Comparison of ENCODE assay signal across 8 cellular contexts in the genomic region with DNA sequence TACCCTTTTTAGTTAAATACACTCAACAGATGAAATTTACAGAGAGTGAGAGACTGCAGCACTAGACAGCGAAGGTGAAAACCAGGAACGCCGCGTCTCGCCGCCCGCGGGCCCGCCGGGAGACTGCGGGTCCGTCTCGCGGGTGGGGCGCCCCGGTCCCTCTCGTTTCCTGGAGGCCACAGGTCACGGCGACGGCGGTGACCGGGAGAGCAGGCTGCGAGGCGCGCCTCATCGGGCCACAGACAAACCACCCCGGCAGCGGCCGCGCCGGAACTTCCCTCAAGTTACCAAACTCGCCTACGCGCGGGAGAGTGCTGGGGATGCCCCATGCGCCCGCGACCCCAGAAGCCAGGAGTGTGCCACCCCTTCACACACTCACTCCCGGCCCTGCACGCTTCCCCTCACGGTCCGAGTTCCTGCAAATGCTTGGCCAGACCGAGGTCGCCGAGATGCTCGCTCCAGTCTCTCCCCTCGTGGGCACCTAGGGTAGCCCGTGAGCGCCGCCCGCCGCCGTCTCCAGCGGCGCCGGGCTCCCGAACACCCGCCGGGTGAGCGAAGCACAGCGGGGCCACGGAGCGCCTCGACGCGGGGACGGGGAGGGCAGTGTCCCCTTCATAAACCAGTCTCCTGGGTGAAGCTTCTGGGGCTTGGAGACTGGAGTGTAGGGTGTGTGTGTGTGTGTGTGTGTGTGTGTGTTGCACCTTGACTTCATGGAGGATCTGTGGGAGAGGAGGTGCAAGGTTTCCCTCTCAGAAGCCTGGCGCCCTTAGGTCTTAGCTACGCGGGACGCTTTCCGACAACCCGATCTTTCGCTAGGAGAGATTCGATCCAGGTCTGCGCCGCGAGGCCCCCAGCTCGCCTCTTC. TPM values are rescaled to one million over a fixed set of nuclear protein-coding genes. Genes with fewer than 3 reads are reported as not detected.
DNase-seq lines count a peak whose midpoint lies in the region; ATAC-seq and TF ChIP-seq lines count a peak whose summit lies in the region.

No MANE protein-coding gene starts in this region.

- WGBS in adrenal gland, 4 donors, result 1 to 4% (median 3%) methylated on average over 17 to 79 of the region's 79 CpGs
- 1% methylated on average over 79 of the region's 79 CpGs for WGBS in right cardiac atrium
- WGBS in urinary bladder, result 1% methylated on average over 79 of the region's 79 CpGs

- H3K4me3 ChIP-seq in BJ (ENCODE audit: low read depth, low read length), result peak overlapping the region; percentile 52
- peak overlapping the region; percentile 64 for H3K4me3 ChIP-seq in H7 (ENCODE audit: insufficient read depth, low read depth, low read length)
- H3K4me3 ChIP-seq in adrenal gland, result peak overlapping the region in 3 of 4 donors; percentile 36 to 89 (median 78)
- H3K4me3 ChIP-seq in right cardiac atrium (ENCODE audit: low read length), result peak overlapping the region; percentile 97
- peak overlapping the region; percentile 89 for H3K4me3 ChIP-seq in urinary bladder (ENCODE audit: low read depth, low read length)

- no peak for DNase-seq in BJ (ENCODE audit: low read depth)
- DNase-seq in H7, result peak; percentile 70
- peak; percentile 17 for DNase-seq in SW480 (ENCODE audit: low spot score)
- DNase-seq in adrenal gland, result peak in 5 of 7 donors; percentile 25 to 49 (median 37)
- DNase-seq in right cardiac atrium, result peak; percentile 41 to 76 (median 75)
- peak; percentile 45 for DNase-seq in putamen (ENCODE audit: low spot score)

- TF ChIP-seq CTCF in BJ (IDR thresholded peaks at IDR 0.05; ENCODE audit: insufficient read depth, low read depth, low read length), result no peak
- TF ChIP-seq CTCF in adrenal gland (IDR thresholded peaks at IDR 0.05), result peak in 2 of 6 experiments; percentile 17 to 21

- peaks cover 12 to 17% of the 10 kb centered on the region in 2 donors for H3K4me1 ChIP-seq in adrenal gland (replicated peaks in 1 of 2)
- H3K4me1 ChIP-seq in right cardiac atrium (ENCODE audit: control insufficient read depth, insufficient read depth, low read length), result no peaks in the 10 kb centered on the region
- no peaks in the 10 kb centered on the region for H3K4me1 ChIP-seq in urinary bladder (ENCODE audit: insufficient read depth)

- peaks cover 32% of the 10 kb centered on the region for H3K27me3 ChIP-seq in BJ (ENCODE audit: control insufficient read depth, insufficient read depth, low read length)
- H3K27me3 ChIP-seq in H7 (ENCODE audit: control insufficient read depth, insufficient read depth, low read length), result peaks cover 26% of the 10 kb centered on the region
- H3K27me3 ChIP-seq in adrenal gland, result peaks cover 5% of the 10 kb centered on the region
- H3K27me3 ChIP-seq in right cardiac atrium (ENCODE audit: control insufficient read depth, insufficient read depth), result no peaks in the 10 kb centered on the region

- H3K36me3 ChIP-seq in BJ (ENCODE audit: control insufficient read depth, insufficient read depth, low read length) (no peaks in the 10 kb centered on the region), H7 (replicated peaks; ENCODE audit: control insufficient read depth, insufficient read depth, low read length) (no peaks in the 10 kb centered on the region), adrenal gland (replicated peaks in 1 of 2) (no peaks in the 10 kb centered on the region), urinary bladder (ENCODE audit: insufficient read depth) (no peaks in the 10 kb centered on the region)

- ATAC-seq in right cardiac atrium (peak; percentile 70 to 75), GM21367 (IDR thresholded peaks at IDR 0.05; ENCODE audit: unreplicated experiment) (no peak)

- intact Hi-C loops in adrenal gland (cut with DNase I), result loop anchor here (5.0 to 10.0 kb wide), 5 partner anchors 90 to 323 kb away; no protein-coding TSS in a partner anchor
- intact Hi-C loops in right cardiac atrium (cut with DNase I), result loop anchor here in 3 of 4 donors (10.0 kb wide), 3 partner anchors 90 to 320 kb away; no protein-coding TSS in a partner anchor

- CTCF ChIA-PET in BJ (lab: Yijun Ruan, JAX), result interaction anchor here (0.7 to 1.3 kb wide), 3 partner anchors 10 to 325 kb away, joined by 3 read pairs; no protein-coding TSS in a partner anchor

- H3K27ac ChIP-seq in adrenal gland (peak overlapping the region in 1 of 5 donors; percentile 68), right cardiac atrium (ENCODE audit: low read length) (no peak overlapping the region), urinary bladder (ENCODE audit: low read depth) (no peak overlapping the region)

- POLR2A ChIA-PET in BJ (lab: Charles Lee), result no interaction called here

- TF ChIP-seq POLR2A in adrenal gland (IDR thresholded peaks at IDR 0.05), result no peak

- no peaks in the 10 kb centered on the region for H3K9me3 ChIP-seq in adrenal gland (replicated peaks in 1 of 3)
- no peaks in the 10 kb centered on the region for H3K9me3 ChIP-seq in right cardiac atrium (ENCODE audit: control insufficient read depth, low read length)

RNA-seq across cellular contexts. Expression of gene BACH2, which starts 1.4 kb away (rescaled TPM):
- polyA plus RNA-seq in BJ (2011; rRNA removed) (0.01 and 0.10 TPM in 2 replicates), adrenal gland (under 1 TPM; 0.08 to 0.13 (median 0.09) TPM), right cardiac atrium (0.61 TPM), urinary bladder (0.90 TPM)
- polyA minus RNA-seq in BJ (2011; rRNA and poly(A)+ RNA removed), result 0.05 TPM in 2 replicates
- 2.3 and 2.5 TPM in 2 replicates for total RNA-seq in H7 (2014; rRNA removed; shearing (Covaris generic))
- total RNA-seq in adrenal gland (1 to 10 TPM in 5 of 8 donors, under 1 TPM in 3; 0.17 to 2.9 (median 1.3) TPM), right cardiac atrium (1 to 10 TPM; 1.1 to 2.8 (median 1.6) TPM), urinary bladder (7.5 TPM)
